Comparison of ENCODE assay signal across 1 cellular context in genomic region chr2:43773876-43774613, GRCh38.
TF ChIP-seq lines count a peak whose summit lies in the region.

Gene DYNC2LI1, plus strand, starts transcription at chr2:43774039. Its CDS starts 100 bp downstream, at chr2:43774139.

TF ChIP-seq in K562, 482 proteins besides CTCF, POLR2A, EP300 and RAD21 (continued from another document and continues in another):
- TF ChIP-seq E2F6 (IDR thresholded peaks at IDR 0.05; ENCODE audit: borderline replicate concordance in 1 of 2, extremely low read depth in 1 of 2, insufficient read depth in 1 of 2, insufficient read length in 1 of 2, low read depth in 1 of 2, low read length in 1 of 2, poor library complexity in 1 of 2, severe bottlenecking in 1 of 2) (peak; percentile 27 to 61), CBX3 (IDR thresholded peaks at IDR 0.05; ENCODE audit: borderline replicate concordance in 1 of 2, low read length in 2 of 2) (0 out of 3 replicates have a peak, but pooled peaks of 1 of the 2 experiments have one; percentile 16), ZNF280B (CRISPR knock-in tag; IDR thresholded peaks at IDR 0.05) (no peak), TGIF2 (CRISPR knock-in tag; IDR thresholded peaks at IDR 0.05) (no peak), TAF9B (IDR thresholded peaks at IDR 0.05; ENCODE audit: partially characterized antibody) (no peak), MGA (IDR thresholded peaks at IDR 0.05) (peak; percentile 73), E2F4 (CRISPR knock-in tag; IDR thresholded peaks at IDR 0.05; ENCODE audit: low read depth) (no peak), RFX5 (IDR thresholded peaks at IDR 0.05; ENCODE audit: low read depth, low read length) (no peak), RFX1 (IDR thresholded peaks at IDR 0.05) (peak; percentile 98), FOXJ3 (CRISPR knock-in tag; IDR thresholded peaks at IDR 0.05) (no peak), ZEB2 (IDR thresholded peaks at IDR 0.05) (no peak), ZNF408 (CRISPR knock-in tag; IDR thresholded peaks at IDR 0.05; ENCODE audit: low read depth) (no peak), MYBL2 (IDR thresholded peaks at IDR 0.05; ENCODE audit: low read depth) (no peak), MYBL2 (CRISPR knock-in tag; IDR thresholded peaks at IDR 0.05; ENCODE audit: borderline replicate concordance) (no peak), CC2D1A (IDR thresholded peaks at IDR 0.05) (no peak), MXI1 (IDR thresholded peaks at IDR 0.05; ENCODE audit: low read depth, low read length) (peak; percentile 97), ZNF318 (IDR thresholded peaks at IDR 0.05; ENCODE audit: borderline replicate concordance in 1 of 2, low read depth in 1 of 2) (no peak), SMAD4 (CRISPR knock-in tag; conservative IDR thresholded peaks at IDR 0.05) (no peak), ZNF561 (CRISPR knock-in tag; conservative IDR thresholded peaks at IDR 0.05) (no peak), TFAM (CRISPR knock-in tag; conservative IDR thresholded peaks at IDR 0.05) (no peak), TFE3 (CRISPR knock-in tag; IDR thresholded peaks at IDR 0.05) (no peak)
